ENCODE assay signal across 18 cellular contexts in the genomic region with DNA sequence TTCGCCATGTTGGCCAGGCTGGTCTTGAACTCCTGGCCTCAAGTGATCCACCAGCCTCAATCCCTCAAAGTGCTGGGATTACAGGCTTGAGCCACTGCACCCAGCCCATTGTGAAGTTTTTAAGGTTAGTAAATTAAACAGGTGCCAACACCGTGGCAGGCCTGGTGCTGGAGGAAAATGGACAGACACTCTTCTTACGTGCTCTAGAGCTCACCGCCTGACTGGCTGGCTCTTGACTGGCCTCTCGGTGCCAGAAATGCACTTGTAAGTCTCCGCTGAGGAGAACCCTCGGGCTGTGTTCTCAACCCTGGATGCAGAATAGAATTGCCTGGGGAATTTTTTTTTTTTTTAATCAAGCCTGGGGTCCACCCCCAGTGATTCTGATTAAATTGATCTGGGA.
"Had no signal": no experiment of that assay in that cellular context is flagged by ENCODE, and none has a peak within 500 bp of the region (broad histone marks: within the 10 kb centered on the region; RNA-seq: fewer than 3 reads in every experiment).

No MANE protein-coding gene starts in this region.

- H3K4me3 ChIP-seq: sigmoid colon, smooth muscle cell, stomach had no signal

- H3K4me1 ChIP-seq: sigmoid colon had no signal

- H3K27ac ChIP-seq: sigmoid colon, stomach had no signal

- H3K27me3 ChIP-seq: sigmoid colon, stomach had no signal

- ATAC-seq: activated naive CD4-positive, alpha-beta T cell treated with anti-CD3 and anti-CD28 coated beads, Interleukin-2, amount 50 U/mL, for 72 hours; activated T-helper 17 cell treated with anti-CD3 and anti-CD28 coated beads, Interleukin-2, amount 50 U/mL, for 72 hours; natural killer cell treated with Interleukin-12 subunit alpha and Interleukin-12 subunit beta and Interleukin-15 and Interleukin-18, amount 100 ng/mL, for 72 hours; WTC11 had no signal

- H3K36me3 ChIP-seq: sigmoid colon, stomach had no signal

- H3K9me3 ChIP-seq: sigmoid colon, stomach had no signal

- DNase-seq: activated CD8-positive, alpha-beta memory T cell treated with anti-CD3 and anti-CD28 coated beads for 24 hours; activated CD8-positive, alpha-beta memory T cell treated with anti-CD3 and anti-CD28 coated beads, Interleukin-2, amount 50 U/mL, for 4 hours; activated T-cell treated with anti-CD3 and anti-CD28 coated beads, Interleukin-2, amount 50 U/mL, for 24 hours; aorta; dermis blood vessel endothelial cell; effector CD8-positive, alpha-beta T cell; erythroblast; foreskin fibroblast; retina; sigmoid colon; stimulated activated CD4-positive, alpha-beta T cell treated with anti-CD3 and anti-CD28 coated beads, Interleukin-15, amount 100 ng/mL, for 24 hours; stomach; T1000 had no signal
